10 cellular contexts compared by ENCODE assay signal in genomic region chr6:44238687-44239350, GRCh38. TPM values are rescaled to one million over a fixed set of nuclear protein-coding genes. Genes with fewer than 3 reads are reported as not detected.
DNase-seq lines count a peak whose midpoint lies in the region; ATAC-seq and TF ChIP-seq lines count a peak whose summit lies in the region.
"Had no signal": no experiment of that assay in that cellular context is flagged by ENCODE, and none has a peak within 500 bp of the region (broad histone marks: within the 10 kb centered on the region; RNA-seq: fewer than 3 reads in every experiment).

No MANE protein-coding gene starts in this region.

- TF ChIP-seq CTCF in heart right ventricle (IDR thresholded peaks at IDR 0.05) (no peak), MCF 10A (IDR thresholded peaks at IDR 0.05; ENCODE audit: unreplicated experiment) (no peak), upper lobe of right lung (IDR thresholded peaks at IDR 0.05) (no peak), GM10266 (IDR thresholded peaks at IDR 0.05; ENCODE audit: control insufficient read depth, insufficient read depth, low read depth, missing control alignments) (no peak)

- POLR2A ChIA-PET in MCF 10A (lab: Yijun Ruan, JAX), result interaction anchor here (0.8 to 5.2 kb wide), 3 partner anchors 8 to 16 kb away, joined by 4 to 114 read pairs (median 5); partner anchors contain the start of gene HSP90AB1

- no peaks in the 10 kb centered on the region for H3K27me3 Mint-ChIP-seq in MCF 10A (ENCODE audit: insufficient read depth, unreplicated experiment)

- DNase-seq in heart right ventricle (no peak), left ventricle myocardium superior (no peak), MCF 10A (ENCODE audit: unreplicated experiment) (no peak), upper lobe of right lung (no peak), NOMO-1 (lab: John Stamatoyannopoulos, UW; ENCODE audit: unreplicated experiment in 2 of 2) (no peak), GM10266 (ENCODE audit: extremely low spot score) (no peak)

- H3K4me3 ChIP-seq in heart right ventricle (no peak overlapping the region), mucosa of rectum (ENCODE audit: low read length in 2 of 2) (peak overlapping the region in 1 of 2 donors; percentile 1), upper lobe of right lung (no peak overlapping the region)

- H3K27ac ChIP-seq in heart right ventricle, result peak overlapping the region in 6 of 10 donors; percentile 91 to 98 (median 94)
- H3K27ac ChIP-seq in mucosa of rectum (ENCODE audit: low read depth in 2 of 2, low read length in 2 of 2), result peak overlapping the region; percentile 90 to 94
- H3K27ac ChIP-seq in upper lobe of right lung, result peak overlapping the region; percentile 90

- peaks cover 18% of the 10 kb centered on the region for H3K4me1 Mint-ChIP-seq in MCF 10A (ENCODE audit: insufficient read depth, unreplicated experiment)

- H3K9me3 Mint-ChIP-seq in MCF 10A (ENCODE audit: unreplicated experiment), result no peaks in the 10 kb centered on the region

- peak overlapping the region; percentile 44 for H3K27ac Mint-ChIP-seq in MCF 10A (ENCODE audit: low read depth, unreplicated experiment)

- peaks cover 7% of the 10 kb centered on the region for H3K36me3 Mint-ChIP-seq in MCF 10A (ENCODE audit: insufficient read depth, unreplicated experiment)

- CTCF ChIA-PET in MCF 10A (lab: Yijun Ruan, JAX), result interaction anchor here (0.6 to 3.7 kb wide), 12 partner anchors 14 to 323 kb away, joined by 3 to 16 read pairs (median 4); partner anchors contain the start of genes MYMX, SLC29A1 and SLC35B2

- WGBS in heart right ventricle, 2 donors, result 82% methylated on average over 7 of the region's 7 CpGs

- H3K27me3 ChIP-seq in heart right ventricle, result no peaks in the 10 kb centered on the region
- H3K27me3 ChIP-seq in mucosa of rectum (ENCODE audit: control insufficient read depth in 2 of 2, insufficient read depth in 2 of 2, low read length in 2 of 2), result no peaks in the 10 kb centered on the region
- no peaks in the 10 kb centered on the region for H3K27me3 ChIP-seq in upper lobe of right lung

- peak overlapping the region in 1 of 2 donors; percentile 85 for H3K9ac ChIP-seq in mucosa of rectum (ENCODE audit: low read depth in 1 of 2, low read length in 2 of 2)

- H3K4me1 ChIP-seq in heart right ventricle (peaks cover 12 to 48% (median 40%) of the 10 kb centered on the region in 9 donors), mucosa of rectum (ENCODE audit: control insufficient read depth in 2 of 2, insufficient read depth in 2 of 2, low read length in 2 of 2) (peaks cover 17 to 24% of the 10 kb centered on the region in 2 donors), upper lobe of right lung (peaks cover 22% of the 10 kb centered on the region)

- no peak for ATAC-seq in heart right ventricle
- ATAC-seq in left ventricle myocardium superior, result no peak
- no peak for ATAC-seq in upper lobe of right lung
- no peak for ATAC-seq in GM21367 (IDR thresholded peaks at IDR 0.05; ENCODE audit: unreplicated experiment)

- no peaks in the 10 kb centered on the region for H3K9me3 ChIP-seq in heart right ventricle
- no peaks in the 10 kb centered on the region for H3K9me3 ChIP-seq in mucosa of rectum (ENCODE audit: control insufficient read depth in 2 of 2, low read length in 2 of 2)
- no peaks in the 10 kb centered on the region for H3K9me3 ChIP-seq in upper lobe of right lung
- H3K9me3 ChIP-seq: HAP-1 had no signal

- peaks cover 0 to 11% (median 0%) of the 10 kb centered on the region in 9 donors for H3K36me3 ChIP-seq in heart right ventricle
- no peaks in the 10 kb centered on the region for H3K36me3 ChIP-seq in mucosa of rectum (ENCODE audit: control insufficient read depth in 2 of 2, insufficient read depth in 2 of 2, low read length in 2 of 2)
- no peaks in the 10 kb centered on the region for H3K36me3 ChIP-seq in upper lobe of right lung

- peak overlapping the region; percentile 86 for H3K4me3 Mint-ChIP-seq in MCF 10A (ENCODE audit: unreplicated experiment)

- intact Hi-C loops in heart right ventricle (cut with DNase I) (loop anchor here in 9 of 10 donors (2.0 to 10.0 kb wide), 6 partner anchors 66 to 144 kb away; no protein-coding TSS in a partner anchor), left ventricle myocardium superior (cut with micrococcal nuclease) (no loop called here), MCF 10A (cut with micrococcal nuclease) (loop anchor here (1.0 kb wide), 1 partner anchor 143 kb away; no protein-coding TSS in a partner anchor), upper lobe of right lung (cut with DNase I) (loop anchor here (5.0 kb wide), 1 partner anchor 57 kb away; no protein-coding TSS in a partner anchor)

- BruUV-seq in MCF 10A (replicated peaks; lab: Mats Ljungman, UMichigan), result no TSS peak

RNA-seq across cellular contexts. Expression of gene HSP90AB1, which starts 8.1 kb away (rescaled TPM):
- total RNA-seq in heart right ventricle, result 1,000 to 10,000 TPM in 4 of 10 donors, 100 to 1,000 TPM in 6; 675 to 1,053 (median 920) TPM
- polyA plus RNA-seq in heart right ventricle, result 100 to 1,000 TPM; 235 to 764 TPM
- 873 TPM for total RNA-seq in left ventricle myocardium superior
- total RNA-seq in MCF 10A (2022), result 546 and 577 TPM in 2 replicates
- total RNA-seq in upper lobe of right lung, result 660 TPM

RNA-seq across cellular contexts. Expression of gene SLC29A1, which starts 15.4 kb away (rescaled TPM):
- 100 to 1,000 TPM; 104 to 198 (median 146) TPM for total RNA-seq in heart right ventricle
- polyA plus RNA-seq in heart right ventricle, result 10 to 100 TPM; 46.3 to 90.9 TPM
- total RNA-seq in left ventricle myocardium superior, result 217 TPM
- 6.8 and 7.0 TPM in 2 replicates for total RNA-seq in MCF 10A (2022)
- 59.8 TPM for total RNA-seq in upper lobe of right lung

RNA-seq across cellular contexts. Expression of gene SLC35B2, which starts 18.5 kb away (rescaled TPM):
- total RNA-seq in heart right ventricle (10 to 100 TPM; 19.4 to 29.8 (median 23.7) TPM), left ventricle myocardium superior (20.0 TPM), MCF 10A (2022) (27.1 and 31.3 TPM in 2 replicates), upper lobe of right lung (32.3 TPM)
- polyA plus RNA-seq in heart right ventricle, result 10 to 100 TPM in 1 of 2 donors, 1 to 10 TPM in 1; 9.1 to 27.2 TPM

RNA-seq across cellular contexts. Expression of gene MYMX, which starts 22.1 kb away (rescaled TPM):
- total RNA-seq in heart right ventricle (1 to 10 TPM in 2 of 10 donors, under 1 TPM in 3, not detected in 5; 0.41 to 2.3 (median 0.86) TPM), left ventricle myocardium superior (0.67 TPM), MCF 10A (2022) (not detected in 2 replicates), upper lobe of right lung (0.52 TPM)
- under 1 TPM in 1 of 2 donors, not detected in 1; 0.91 TPM for polyA plus RNA-seq in heart right ventricle
- total RNA-seq: T-helper 2 cell treated with Interferon-gamma antibody and Interleukin-4, amounts not matched to agents 100 ng/mL and 5 ng/mL, for 36 hours had no signal

RNA-seq across cellular contexts. Expression of gene NFKBIE, which starts 26.5 kb away (rescaled TPM):
- total RNA-seq in heart right ventricle (1 to 10 TPM; 1.5 to 8.7 (median 3.4) TPM), left ventricle myocardium superior (3.1 TPM), MCF 10A (2022) (6.0 and 8.8 TPM in 2 replicates), upper lobe of right lung (7.1 TPM)
- 1 to 10 TPM; 5.7 to 5.9 TPM for polyA plus RNA-seq in heart right ventricle
